21 cellular contexts compared by ENCODE assay signal in the genomic region with DNA sequence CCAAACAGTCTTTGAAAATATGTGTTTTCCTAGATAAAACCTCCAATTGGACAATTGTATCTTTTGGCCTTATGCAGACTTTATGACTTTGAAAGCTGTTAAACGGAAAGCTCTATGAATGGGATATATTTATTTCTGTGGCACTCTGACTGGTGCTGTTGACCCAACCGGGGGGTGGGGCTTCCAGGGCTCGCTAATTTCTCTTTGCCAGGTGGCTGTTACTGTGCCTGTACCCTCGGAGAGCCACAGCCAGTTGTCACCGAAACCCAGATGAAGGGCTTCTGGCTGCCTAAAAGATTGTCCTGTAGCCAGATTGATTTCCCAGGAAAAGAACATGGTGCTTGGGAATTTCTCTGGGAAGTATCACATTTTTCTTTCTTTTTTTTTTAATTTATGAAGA.
DNase-seq lines count a peak whose midpoint lies in the region; ATAC-seq and TF ChIP-seq lines count a peak whose summit lies in the region.
"Had no signal": no experiment of that assay in that cellular context is flagged by ENCODE, and none has a peak within 500 bp of the region (broad histone marks: within the 10 kb centered on the region; RNA-seq: fewer than 3 reads in every experiment).

No MANE protein-coding gene starts in this region.

- intact Hi-C loops in uterus (cut with DNase I; ENCODE audit: low total_unique reads), result no loop called here

- no peak overlapping the region for H3K9ac ChIP-seq in stomach smooth muscle (ENCODE audit: low read length in 2 of 2)

- no peak for TF ChIP-seq POLR2A in uterus (IDR thresholded peaks at IDR 0.05)

- no peaks in the 10 kb centered on the region for H3K9me3 ChIP-seq in stomach smooth muscle (ENCODE audit: control insufficient read depth in 2 of 2, low read length in 2 of 2)
- no peaks in the 10 kb centered on the region for H3K9me3 ChIP-seq in uterus
- H3K9me3 ChIP-seq: Caco-2 had no signal

- peaks cover 48% of the 10 kb centered on the region for H3K4me1 ChIP-seq in stomach smooth muscle (ENCODE audit: control insufficient read depth, insufficient read depth, low read length)
- peaks cover 6 to 21% of the 10 kb centered on the region in 2 donors for H3K4me1 ChIP-seq in uterus
- H3K4me1 ChIP-seq: Caco-2 had no signal

- ATAC-seq in HG03342 (IDR thresholded peaks at IDR 0.05; ENCODE audit: unreplicated experiment), result no peak
- no peak for ATAC-seq in HG02642 (IDR thresholded peaks at IDR 0.05; ENCODE audit: poor library complexity, unreplicated experiment)
- ATAC-seq: CD8-positive, alpha-beta T cell had no signal

- H3K27me3 ChIP-seq in stomach smooth muscle (ENCODE audit: control insufficient read depth in 1 of 2, insufficient read depth in 2 of 2, low read length in 2 of 2) (no peaks in the 10 kb centered on the region), uterus (no peaks in the 10 kb centered on the region)

- H3K27ac ChIP-seq in cingulate gyrus (ENCODE audit: low read depth, low read length) (peak overlapping the region; percentile 47), stomach smooth muscle (ENCODE audit: low read length) (peak overlapping the region; percentile 94), uterus (peak overlapping the region; percentile 89 to 98)
- H3K27ac ChIP-seq: C4-2B had no signal

- H3K4me3 ChIP-seq in stomach smooth muscle (ENCODE audit: low read length in 2 of 2) (no peak overlapping the region), uterus (no peak overlapping the region)

- no peaks in the 10 kb centered on the region for H3K36me3 ChIP-seq in stomach smooth muscle (ENCODE audit: control insufficient read depth in 2 of 2, insufficient read depth in 2 of 2, low read length in 2 of 2)
- no peaks in the 10 kb centered on the region for H3K36me3 ChIP-seq in uterus

- peak; percentile 15 for DNase-seq in islet precursor cell
- no peak for DNase-seq in uterus
- no peak for DNase-seq in activated CD4-positive, alpha-beta T cell treated with anti-CD3 and anti-CD28 coated beads, Interleukin-2, amount 50 U/mL, for 4 hours
- DNase-seq: Caco-2; CD8-positive, alpha-beta T cell; DMS79; GF-D8; HCEC 1CT; NCI-H1048; NCI-H1417; NCI-H1694 treated with DMSO at 0.1 percent for 48 hours; NCI-H2081; NCI-H2227 treated with DMSO at 0.1 percent for 48 hours; NCI-H69; RPMI8226; SHP77 had no signal

- no peak for TF ChIP-seq CTCF in uterus (IDR thresholded peaks at IDR 0.05)
